In the genomic region with DNA sequence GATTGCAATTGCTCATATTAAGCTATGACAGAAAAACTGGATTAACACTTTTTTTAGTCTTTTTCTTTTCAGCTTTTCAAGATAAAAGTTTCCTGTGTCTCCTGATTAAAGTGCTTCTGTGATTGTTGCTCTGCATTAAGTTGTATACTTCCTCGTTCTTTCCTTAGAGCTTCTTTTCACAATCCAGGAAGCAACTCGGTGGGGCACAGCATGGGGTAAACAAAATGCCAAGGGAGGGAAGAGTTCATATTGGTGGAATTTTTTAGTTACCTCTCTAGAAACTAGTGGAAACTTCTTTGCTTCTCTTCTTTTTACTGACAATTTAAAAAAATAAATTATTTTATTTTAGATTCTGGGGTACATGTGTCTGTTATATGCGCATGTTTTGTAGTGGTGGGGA, we compare ENCODE assay signal across 2 cellular contexts.
TF ChIP-seq lines count a peak whose summit lies in the region.

No MANE protein-coding gene starts in this region.

TF ChIP-seq in A549, 52 proteins besides CTCF, POLR2A, EP300 and RAD21 (continued from another document):
- TF ChIP-seq HDAC2 (IDR thresholded peaks at IDR 0.05) (no peak), CBX2 (IDR thresholded peaks at IDR 0.05; ENCODE audit: borderline replicate concordance, low read depth) (no peak), MAFK (IDR thresholded peaks at IDR 0.05; ENCODE audit: partially characterized antibody) (no peak), SMC3 (IDR thresholded peaks at IDR 0.05) (no peak), REST (IDR thresholded peaks at IDR 0.05) (no peak)
- TF ChIP-seq, protein P1, sequence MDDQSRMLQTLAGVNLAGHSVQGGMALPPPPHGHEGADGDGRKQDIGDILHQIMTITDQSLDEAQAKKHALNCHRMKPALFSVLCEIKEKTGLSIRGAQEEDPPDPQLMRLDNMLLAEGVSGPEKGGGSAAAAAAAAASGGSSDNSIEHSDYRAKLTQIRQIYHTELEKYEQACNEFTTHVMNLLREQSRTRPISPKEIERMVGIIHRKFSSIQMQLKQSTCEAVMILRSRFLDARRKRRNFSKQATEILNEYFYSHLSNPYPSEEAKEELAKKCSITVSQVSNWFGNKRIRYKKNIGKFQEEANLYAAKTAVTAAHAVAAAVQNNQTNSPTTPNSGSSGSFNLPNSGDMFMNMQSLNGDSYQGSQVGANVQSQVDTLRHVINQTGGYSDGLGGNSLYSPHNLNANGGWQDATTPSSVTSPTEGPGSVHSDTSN (IDR thresholded peaks at IDR 0.05), result no peak
- TF ChIP-seq, protein P2, sequence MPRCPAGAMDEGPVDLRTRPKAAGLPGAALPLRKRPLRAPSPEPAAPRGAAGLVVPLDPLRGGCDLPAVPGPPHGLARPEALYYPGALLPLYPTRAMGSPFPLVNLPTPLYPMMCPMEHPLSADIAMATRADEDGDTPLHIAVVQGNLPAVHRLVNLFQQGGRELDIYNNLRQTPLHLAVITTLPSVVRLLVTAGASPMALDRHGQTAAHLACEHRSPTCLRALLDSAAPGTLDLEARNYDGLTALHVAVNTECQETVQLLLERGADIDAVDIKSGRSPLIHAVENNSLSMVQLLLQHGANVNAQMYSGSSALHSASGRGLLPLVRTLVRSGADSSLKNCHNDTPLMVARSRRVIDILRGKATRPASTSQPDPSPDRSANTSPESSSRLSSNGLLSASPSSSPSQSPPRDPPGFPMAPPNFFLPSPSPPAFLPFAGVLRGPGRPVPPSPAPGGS (IDR thresholded peaks at IDR 0.05), result no peak
- TF ChIP-seq, protein P3, sequence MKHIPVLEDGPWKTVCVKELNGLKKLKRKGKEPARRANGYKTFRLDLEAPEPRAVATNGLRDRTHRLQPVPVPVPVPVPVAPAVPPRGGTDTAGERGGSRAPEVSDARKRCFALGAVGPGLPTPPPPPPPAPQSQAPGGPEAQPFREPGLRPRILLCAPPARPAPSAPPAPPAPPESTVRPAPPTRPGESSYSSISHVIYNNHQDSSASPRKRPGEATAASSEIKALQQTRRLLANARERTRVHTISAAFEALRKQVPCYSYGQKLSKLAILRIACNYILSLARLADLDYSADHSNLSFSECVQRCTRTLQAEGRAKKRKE (CRISPR knock-in tag; IDR thresholded peaks at IDR 0.05; ENCODE audit: low read depth), result no peak
- TF ChIP-seq, protein P4, sequence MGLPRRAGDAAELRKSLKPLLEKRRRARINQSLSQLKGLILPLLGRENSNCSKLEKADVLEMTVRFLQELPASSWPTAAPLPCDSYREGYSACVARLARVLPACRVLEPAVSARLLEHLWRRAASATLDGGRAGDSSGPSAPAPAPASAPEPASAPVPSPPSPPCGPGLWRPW (IDR thresholded peaks at IDR 0.05), result no peak

TF ChIP-seq in GM23338, 12 proteins besides CTCF, POLR2A, EP300 and RAD21 (continued from another document):
- TF ChIP-seq REST (IDR thresholded peaks at IDR 0.05; ENCODE audit: unreplicated experiment) (no peak), ZNF462 (CRISPR knock-in tag; IDR thresholded peaks at IDR 0.05) (no peak), STAT1 (IDR thresholded peaks at IDR 0.05; ENCODE audit: unreplicated experiment) (no peak), POLR2AphosphoS5 (IDR thresholded peaks at IDR 0.05; ENCODE audit: low read depth) (no peak), NANOG (IDR thresholded peaks at IDR 0.05; ENCODE audit: borderline replicate concordance) (no peak), EZH2 (IDR thresholded peaks at IDR 0.05; ENCODE audit: low read depth, unreplicated experiment) (no peak), ZNF114 (CRISPR knock-in tag; IDR thresholded peaks at IDR 0.05) (no peak), ZNF331 (CRISPR knock-in tag; IDR thresholded peaks at IDR 0.05; ENCODE audit: low read depth) (no peak), EZH2phosphoT487 (IDR thresholded peaks at IDR 0.05; ENCODE audit: unreplicated experiment) (no peak)
